8 cellular contexts compared by ENCODE assay signal in genomic region chrX:23694606-23695005, GRCh38. TPM values are rescaled to one million over a fixed set of nuclear protein-coding genes. Genes with fewer than 3 reads are reported as not detected.
DNase-seq lines count a peak whose midpoint lies in the region; TF ChIP-seq lines count a peak whose summit lies in the region.

No MANE protein-coding gene starts in this region.

- no peaks in the 10 kb centered on the region for H3K27me3 ChIP-seq in AG04450 (ENCODE audit: control insufficient read depth, insufficient read depth, low read length)

- DNase-seq in AG04450 (ENCODE audit: low read depth, low spot score) (peak; percentile 16), HT1080 (ENCODE audit: low read depth) (peak; percentile 1), SHP77 treated with DMSO at 0.1 percent for 48 hours (lab: John Stamatoyannopoulos, UW) (peak; percentile 4), astrocyte of the hippocampus (ENCODE audit: low read depth, low spot score) (peak; percentile 69), iPS-NIHi11 (ENCODE audit: low spot score) (peak; percentile 43), NCI-H1694 treated with DMSO at 0.1 percent for 48 hours (lab: John Stamatoyannopoulos, UW) (no peak)
- DNase-seq in stimulated activated CD4-positive, alpha-beta T cell treated with anti-CD3 and anti-CD28 coated beads, Interleukin-12 subunit alpha, Interleukin-12 subunit beta, amount 100 ng/mL, for 24 hours (ENCODE audit: low read depth in 2 of 2) = peak; percentile 2 to 4

- CTCF ChIA-PET in AG04450 (lab: Charles Lee) = interaction anchor here (0.6 to 9.2 kb wide), 7 partner anchors 8 to 328 kb away, joined by 3 to 102 read pairs (median 4); no protein-coding TSS in a partner anchor

- H3K4me3 ChIP-seq in AG04450 (ENCODE audit: low read depth, low read length) = no peak overlapping the region

- POLR2A ChIA-PET in AG04450 (lab: Yijun Ruan, JAX) = no interaction called here

- peak; percentile 56 for TF ChIP-seq CTCF in AG04450 (IDR thresholded peaks at IDR 0.05; ENCODE audit: low read depth, low read length)
- peak; percentile 60 for TF ChIP-seq CTCF in GM12872 (IDR thresholded peaks at IDR 0.05; ENCODE audit: insufficient read depth, low read depth, low read length)

- H3K27ac ChIP-seq in AG04450 (ENCODE audit: low read depth, low read length) = no peak overlapping the region

- H3K9me3 ChIP-seq in AG04450 (ENCODE audit: control insufficient read depth, insufficient read depth, low read length) = no peaks in the 10 kb centered on the region

RNA-seq across cellular contexts. Expression of gene PRDX4, which starts 27.3 kb away (rescaled TPM):
- polyA plus RNA-seq in AG04450 (2011; rRNA removed) = 278 and 345 TPM in 2 replicates
- 35.3 and 59.6 TPM in 2 replicates for polyA minus RNA-seq in AG04450 (2011; rRNA and poly(A)+ RNA removed)
- total RNA-seq in HT1080 (2014; rRNA removed; shearing (Covaris generic)) = 113 and 158 TPM in 2 replicates
- polyA plus RNA-seq in HT1080 (2015; cell fraction: cytosol; rRNA removed) = 134 and 157 TPM in 2 replicates
- polyA plus RNA-seq in HT1080 (2015; cell fraction: nucleus; rRNA removed) = 70.7 and 80.5 TPM in 2 replicates

RNA-seq across cellular contexts. Expression of gene ACOT9, which starts 48.5 kb away (rescaled TPM):
- 45.7 and 62.5 TPM in 2 replicates for polyA plus RNA-seq in AG04450 (2011; rRNA removed)
- polyA minus RNA-seq in AG04450 (2011; rRNA and poly(A)+ RNA removed) = 24.4 and 36.0 TPM in 2 replicates
- total RNA-seq in HT1080 (2014; rRNA removed; shearing (Covaris generic)) = 44.6 and 48.1 TPM in 2 replicates
- 47.0 and 51.2 TPM in 2 replicates for polyA plus RNA-seq in HT1080 (2015; cell fraction: cytosol; rRNA removed)
- 114 and 120 TPM in 2 replicates for polyA plus RNA-seq in HT1080 (2015; cell fraction: nucleus; rRNA removed)
